ENCODE assay signal across 8 cellular contexts in the genomic region with DNA sequence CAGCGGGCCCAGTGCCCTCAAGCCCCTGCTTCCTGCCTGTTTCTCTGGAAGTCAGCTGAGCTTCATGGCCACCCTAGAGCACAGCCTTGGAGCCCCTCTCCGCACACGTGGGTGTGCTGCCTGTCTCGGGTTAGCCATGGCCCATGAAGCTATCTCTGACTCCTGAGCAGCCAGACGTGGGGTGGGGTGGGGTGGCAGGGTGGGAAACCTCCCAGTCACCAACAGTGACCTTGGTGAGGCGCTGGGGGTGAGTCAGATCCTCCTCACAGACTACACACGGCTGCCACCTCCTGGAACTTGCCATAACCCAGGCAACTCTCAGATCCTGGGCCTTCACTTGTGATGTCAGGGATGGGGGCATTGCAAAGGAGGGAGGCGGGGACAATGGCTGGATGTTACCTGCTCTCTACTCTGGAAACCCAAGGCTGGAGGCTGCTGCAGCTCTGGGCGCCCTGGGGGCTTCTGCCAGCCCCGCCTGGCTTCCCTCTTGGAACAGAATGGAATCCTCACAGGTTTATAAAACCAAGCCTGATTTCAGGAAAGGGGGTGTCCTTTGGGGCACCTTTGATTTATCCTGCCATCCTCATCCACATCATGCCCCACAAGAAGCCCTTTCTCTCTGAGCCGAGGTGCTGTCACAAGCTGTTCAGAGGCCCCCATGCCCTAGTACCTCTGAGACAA.
A peak's percentile ranks its signal among the peaks of the same experiment; 100 is the strongest.
DNase-seq lines count a peak whose midpoint lies in the region; ATAC-seq, FAIRE-seq and TF ChIP-seq lines count a peak whose summit lies in the region.

No MANE protein-coding gene starts in this region.

- H3K23ac ChIP-seq in H1 (ENCODE audit: insufficient read length): no peak overlapping the region

- CTCF ChIA-PET in PC-3 (lab: Charles Lee): interaction anchor here (0.6 to 0.9 kb wide), 7 partner anchors 154 to 397 kb away, joined by 3 to 26 read pairs (median 10); no protein-coding TSS in a partner anchor
- CTCF ChIA-PET in H1 (lab: Charles Lee; ENCODE audit: partially characterized antibody): interaction anchor here (0.6 to 6.2 kb wide), 36 partner anchors 8 to 611 kb away, joined by 3 to 65 read pairs (median 4); a partner anchor contains a TSS

- no peak overlapping the region for H2AK5ac ChIP-seq in H1 (ENCODE audit: low read depth, low read length)

- TF ChIP-seq RAD21 in H1 (IDR thresholded peaks at IDR 0.05 in 1 of 2, conservative IDR thresholded peaks at IDR 0.05 in 1 of 2; ENCODE audit: low read depth in 2 of 2, low read length in 2 of 2): peak; percentile 91 to 93

- no peaks in the 10 kb centered on the region for H3K79me1 ChIP-seq in H1 (ENCODE audit: low read depth, low read length)

- H3K18ac ChIP-seq in H1 (ENCODE audit: extremely low read depth, low read length): peak overlapping the region; percentile 56; the same call in 1 of the 2 replicates

- H3K9ac ChIP-seq in PC-3 (ENCODE audit: low read length): peak overlapping the region; percentile 58
- H3K9ac ChIP-seq in H1 (replicated peaks in 1 of 4; ENCODE audit: extremely low read depth in 1 of 4, low read depth in 3 of 4, low read length in 3 of 4): no peak overlapping the region

- H2BK20ac ChIP-seq in H1 (ENCODE audit: low read length): 0 out of 2 replicates have a peak overlapping the region, but pooled peaks have one; percentile 3

- H3K27me3 Mint-ChIP-seq in mesothelial cell of epicardium (ENCODE audit: low read depth) (peaks cover 2% of the 10 kb centered on the region), T-helper 17 cell (peaks cover 34% of the 10 kb centered on the region)

- POLR2A ChIA-PET in PC-3 (lab: Charles Lee; ENCODE audit: unreplicated experiment): no interaction called here
- POLR2A ChIA-PET in H1 (lab: Charles Lee; ENCODE audit: partially characterized antibody): no interaction called here

- peak overlapping the region; percentile 45; the same call in 1 of the 2 replicates for H2BK12ac ChIP-seq in H1 (ENCODE audit: low read depth, low read length)

- H3K9me3 Mint-ChIP-seq in mesothelial cell of epicardium: no peaks in the 10 kb centered on the region

- H3K4me1 Mint-ChIP-seq in mesothelial cell of epicardium (peaks cover 15% of the 10 kb centered on the region), T-helper 17 cell (no peaks in the 10 kb centered on the region)

- H3K27me3 ChIP-seq in ACC112 (ENCODE audit: insufficient read depth, low read length): no peaks in the 10 kb centered on the region
- no peaks in the 10 kb centered on the region for H3K27me3 ChIP-seq in PC-3 (ENCODE audit: low read length)
- H3K27me3 ChIP-seq in H1 (replicated peaks in 1 of 4; ENCODE audit: control insufficient read depth in 3 of 4, extremely low read depth in 1 of 4, insufficient read depth in 3 of 4, low read length in 3 of 4): no peaks in the 10 kb centered on the region

- ATAC-seq in PC-3: peak; percentile 95
- ATAC-seq in T-helper 17 cell: no peak
- ATAC-seq in HG03280 (IDR thresholded peaks at IDR 0.05; ENCODE audit: unreplicated experiment): no peak
- ATAC-seq in HG03571 (IDR thresholded peaks at IDR 0.05; ENCODE audit: unreplicated experiment): no peak

- H3K4me3 ChIP-seq in ACC112 (ENCODE audit: low read depth, low read length) (no peak overlapping the region), PC-3 (ENCODE audit: low read length) (no peak overlapping the region), H1 (ENCODE audit: extremely low read depth in 1 of 4, insufficient read depth in 2 of 4, low read depth in 3 of 4, low read length in 4 of 4) (no peak overlapping the region)

- H2BK5ac ChIP-seq in H1 (ENCODE audit: low read depth, low read length): peak overlapping the region; percentile 63; the same call in 1 of the 2 replicates

- DNase-seq in GM13977 (ENCODE audit: low spot score) (peak; percentile 23), PC-3 (peak; percentile 93), H1 (ENCODE audit: low read depth in 1 of 2, low spot score in 2 of 2) (peak; percentile 66 to 69), mesothelial cell of epicardium (ENCODE audit: low spot score in 2 of 2, unreplicated experiment in 2 of 2) (no peak), T-helper 17 cell (no peak)

- H3K9me3 ChIP-seq in PC-3 (ENCODE audit: low read length) (no peaks in the 10 kb centered on the region), H1 (ENCODE audit: insufficient read depth in 2 of 2, low read depth in 1 of 2, low read length in 1 of 2) (no peaks in the 10 kb centered on the region), T-helper 17 cell (ENCODE audit: control insufficient read depth, low read length, poor library complexity, severe bottlenecking) (no peaks in the 10 kb centered on the region)

- H3K79me2 ChIP-seq in ACC112 (ENCODE audit: control insufficient read depth, insufficient read depth, low read length, unreplicated experiment) (no peaks in the 10 kb centered on the region), PC-3 (ENCODE audit: low read length) (no peaks in the 10 kb centered on the region), H1 (ENCODE audit: control insufficient read depth in 1 of 2, insufficient read depth in 2 of 2, low read length in 2 of 2) (no peaks in the 10 kb centered on the region)

- H4K20me1 ChIP-seq in PC-3 (ENCODE audit: low read length) (no peaks in the 10 kb centered on the region), H1 (replicated peaks in 1 of 2; ENCODE audit: control insufficient read depth in 1 of 2, insufficient read depth in 2 of 2, low read length in 2 of 2) (no peaks in the 10 kb centered on the region)

- H3K4me1 ChIP-seq in ACC112 (ENCODE audit: control insufficient read depth, insufficient read depth, low read length, unreplicated experiment) (peaks cover 30% of the 10 kb centered on the region), PC-3 (ENCODE audit: insufficient read depth, low read length) (peaks cover 23% of the 10 kb centered on the region), H1 (replicated peaks in 1 of 4; ENCODE audit: control insufficient read depth in 3 of 4, insufficient read depth in 4 of 4, low read length in 3 of 4) (peaks cover 0 to 10% (median 2%) of the 10 kb centered on the region in 4 experiments; a peak in 4 of 7 replicates)

- H3K36me3 ChIP-seq in ACC112 (ENCODE audit: insufficient read depth, low read length): no peaks in the 10 kb centered on the region
- H3K36me3 ChIP-seq in PC-3 (ENCODE audit: low read depth, low read length): no peaks in the 10 kb centered on the region
- no peaks in the 10 kb centered on the region for H3K36me3 ChIP-seq in H1 (ENCODE audit: control insufficient read depth in 2 of 4, insufficient read depth in 4 of 4, low read length in 3 of 4)

- no TSS peak for BruUV-seq in PC-3 (replicated peaks; lab: Mats Ljungman, UMichigan)

- no peaks in the 10 kb centered on the region for H3F3A ChIP-seq in PC-3 (ENCODE audit: low read length, unreplicated experiment)

- no peak overlapping the region for H4K5ac ChIP-seq in H1 (ENCODE audit: insufficient read length, low read depth, low read length)

- H2AFZ ChIP-seq in ACC112 (ENCODE audit: low read length, unreplicated experiment): peak overlapping the region; percentile 31
- H2AFZ ChIP-seq in PC-3 (ENCODE audit: low read length): peak overlapping the region; percentile 45
- H2AFZ ChIP-seq in H1 (ENCODE audit: low read length): peak overlapping the region; percentile 86

- no peak overlapping the region for H3K56ac ChIP-seq in H1 (replicated peaks; ENCODE audit: insufficient read length, low read depth, low read length)

- no peak overlapping the region for H3K4me2 ChIP-seq in PC-3 (ENCODE audit: low read length)
- no peak overlapping the region for H3K4me2 ChIP-seq in H1 (ENCODE audit: insufficient read depth in 1 of 2, low read depth in 2 of 2, low read length in 2 of 2)

- H3K23me2 ChIP-seq in H1 (ENCODE audit: low read depth, low read length): no peaks in the 10 kb centered on the region

- H4K8ac ChIP-seq in H1 (ENCODE audit: extremely low read depth, insufficient read depth, low read length): no peak overlapping the region

- no peak overlapping the region for H2BK15ac ChIP-seq in H1 (ENCODE audit: low read length)

- H3K27ac Mint-ChIP-seq in mesothelial cell of epicardium: peak overlapping the region; percentile 4
- no peak overlapping the region for H3K27ac Mint-ChIP-seq in T-helper 17 cell

- H3K36me3 Mint-ChIP-seq in mesothelial cell of epicardium (no peaks in the 10 kb centered on the region), T-helper 17 cell (ENCODE audit: low read depth) (peaks cover 4% of the 10 kb centered on the region)

- no peak overlapping the region for H3K14ac ChIP-seq in H1 (ENCODE audit: insufficient read length)

- intact Hi-C loops in PC-3 (cut with micrococcal nuclease): loop anchor here (1.0 to 5.0 kb wide), 4 partner anchors 31 to 393 kb away; no protein-coding TSS in a partner anchor

- TF ChIP-seq CTCF in GM13977 (IDR thresholded peaks at IDR 0.05; ENCODE audit: extremely low read depth, insufficient read depth, missing control alignments) (peak; percentile 22), PC-3 (conservative IDR thresholded peaks at IDR 0.05; ENCODE audit: low read depth, low read length) (peak; percentile 89), H1 (IDR thresholded peaks at IDR 0.05; ENCODE audit: control extremely low read depth in 1 of 3, insufficient read depth in 1 of 3, low read depth in 1 of 3, low read length in 3 of 3) (peak; percentile 73 to 85 (median 79)), mesothelial cell of epicardium (IDR thresholded peaks at IDR 0.05; ENCODE audit: unreplicated experiment) (no peak)

- TF ChIP-seq POLR2A in H1 (IDR thresholded peaks at IDR 0.05; ENCODE audit: control extremely low read depth in 1 of 2, low read depth in 2 of 2, low read length in 2 of 2): no peak

- no peak overlapping the region for H4K91ac ChIP-seq in H1 (replicated peaks; ENCODE audit: insufficient read length, low read length)

- no peak for TF ChIP-seq EP300 in H1 (IDR thresholded peaks at IDR 0.05; ENCODE audit: borderline replicate concordance in 1 of 2, low read depth in 2 of 2, low read length in 2 of 2)

- 54% methylated on average over 11 of the region's 11 CpGs; no CpG with 5 or more reads in 1 of the 2 experiments for WGBS in H1 (ENCODE audit: extremely low coverage in 1 of 2, insufficient coverage in 1 of 2, insufficient read length in 1 of 2, insufficient replicate concordance in 2 of 2, low coverage in 1 of 2, low lambda C conversion rate in 2 of 2, missing lambda C conversion rate in 1 of 2), 2 experiments

- no peak for FAIRE-seq in H1 (lab: Jason Lieb, UNC)

- H3K4ac ChIP-seq in H1 (replicated peaks; ENCODE audit: insufficient read length, low read depth, low read length): no peak overlapping the region

- no peak overlapping the region for H2BK120ac ChIP-seq in H1 (replicated peaks; ENCODE audit: low read depth, low read length)

- in situ Hi-C loops in GM13977 (cut with MboI; ENCODE audit: low pct_unique_long_range_greater_than_20kb, low sequenced_read_pairs, unreplicated experiment): no loop called here

- H3K9me2 ChIP-seq in PC-3 (replicated peaks; ENCODE audit: low read length): no peaks in the 10 kb centered on the region

- peak overlapping the region; percentile 63 for H3K27ac ChIP-seq in ACC112 (ENCODE audit: low read depth, low read length)
- peak overlapping the region; percentile 58 for H3K27ac ChIP-seq in PC-3 (ENCODE audit: low read length)
- no peak overlapping the region for H3K27ac ChIP-seq in H1 (ENCODE audit: low read depth, low read length)

- H3K4me3 Mint-ChIP-seq in mesothelial cell of epicardium (no peak overlapping the region), T-helper 17 cell (no peak overlapping the region)

TF ChIP-seq in H1, 55 proteins besides CTCF, POLR2A, EP300 and RAD21 (continues in another document):
- no peak for TF ChIP-seq NRF1 (IDR thresholded peaks at IDR 0.05; ENCODE audit: low read depth, low read length)

Comparison
In these comparisons a context has a peak if more than half of its experiments do, and no peak if none do; other contexts are left out.
1. H2AFZ ChIP-seq: peak in every context shown above with its lines; median percentile 86 in H1; 45 in PC-3; 31 in ACC112.
2. DNase-seq: peak in GM13977 (single experiment), PC-3 (single experiment) and H1 (2 of 2); none in mesothelial cell of epicardium (0 of 2) and T-helper 17 cell (0 of 3).